29 cellular contexts compared by ENCODE assay signal in the genomic region with DNA sequence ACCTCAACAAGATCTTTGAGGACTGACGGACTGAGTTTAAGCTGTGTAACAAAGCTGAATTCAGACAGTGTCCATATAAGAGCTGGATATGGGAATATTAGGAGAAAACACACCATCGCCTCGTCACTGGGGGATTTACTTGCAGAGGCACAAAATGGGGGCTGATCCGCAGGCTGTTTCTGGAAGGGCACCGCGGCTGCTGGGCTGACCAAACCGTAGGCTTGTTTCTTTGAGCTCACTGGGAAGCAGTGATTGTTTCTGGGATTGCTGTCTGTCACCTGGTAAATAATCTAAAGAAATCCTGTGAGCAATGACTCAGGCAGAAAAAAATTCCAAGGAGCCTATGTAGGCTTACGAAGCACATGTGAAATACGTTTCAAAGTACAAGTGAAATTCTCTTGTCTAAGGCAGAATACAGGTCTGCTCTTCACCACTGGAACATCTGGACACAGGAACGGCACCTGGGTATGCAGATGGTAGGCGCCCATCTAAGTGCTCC.
"Had no signal": no experiment of that assay in that cellular context is flagged by ENCODE, and none has a peak within 500 bp of the region (broad histone marks: within the 10 kb centered on the region; RNA-seq: fewer than 3 reads in every experiment).

No MANE protein-coding gene starts in this region.

- H3K4me3 Mint-ChIP-seq: activated CD8-positive, alpha-beta T cell treated with anti-CD3 and anti-CD28 coated beads, Interleukin-2, amount 10 ng/mL, durations not matched to agents 7 days and 5 days; activated naive CD8-positive, alpha-beta T cell; brain; natural killer cell treated with Interleukin-12 subunit alpha and Interleukin-12 subunit beta and Interleukin-15 and Interleukin-18, amount 100 ng/mL, for 72 hours; stimulated activated effector memory CD8-positive, alpha-beta T cell treated with anti-CD3 and anti-CD28 coated beads, Interleukin-12 subunit alpha, Interleukin-12 subunit beta, amount 100 ng/mL, for 72 hours; stimulated activated naive CD8-positive, alpha-beta T cell treated with anti-CD3 and anti-CD28 coated beads, Interleukin-15, Interleukin-2, amounts not matched to agents 100 ng/mL and 50 ng/mL, for 24 hours; T-helper 1 cell treated with Interleukin-12 subunit alpha and Interleukin-12 subunit beta and Interleukin-4 antibody, amounts not matched to agents 30 μg/mL and 1 μg/mL, for 36 hours; WTC11 had no signal

- H3K36me3 Mint-ChIP-seq: natural killer cell treated with Interleukin-12 subunit alpha and Interleukin-12 subunit beta and Interleukin-15 and Interleukin-18, amount 100 ng/mL, for 72 hours; stimulated activated effector memory CD8-positive, alpha-beta T cell treated with anti-CD3 and anti-CD28 coated beads, Interleukin-12 subunit alpha, Interleukin-12 subunit beta, amount 100 ng/mL, for 72 hours had no signal

- H3K27me3 ChIP-seq: gastrocnemius medialis, left lung, neutrophil, ovary, tibial artery, upper lobe of right lung had no signal

- H3K9me3 ChIP-seq: gastrocnemius medialis, left lung, lower lobe of right lung, mucosa of descending colon, neutrophil, ovary, tibial artery, upper lobe of right lung had no signal

- H3K4me1 Mint-ChIP-seq: stimulated activated effector memory CD8-positive, alpha-beta T cell treated with anti-CD3 and anti-CD28 coated beads, Interleukin-12 subunit alpha, Interleukin-12 subunit beta, amount 100 ng/mL, for 72 hours; WTC11 had no signal

- H3K4me1 ChIP-seq: gastrocnemius medialis, lower lobe of right lung, tibial artery, upper lobe of right lung had no signal

- H3K36me3 ChIP-seq: ovary had no signal

- H3K27ac ChIP-seq: gastrocnemius medialis, left lung, lower lobe of right lung, neutrophil, ovary, SK-N-MC, skin epidermis, tibial artery, upper lobe of right lung had no signal

- H3K27me3 Mint-ChIP-seq: progenitor cell of endocrine pancreas; stimulated activated naive CD8-positive, alpha-beta T cell treated with anti-CD3 and anti-CD28 coated beads, Interleukin-15, Interleukin-2, amounts not matched to agents 100 ng/mL and 50 ng/mL, for 24 hours had no signal

- ATAC-seq: activated CD8-positive, alpha-beta T cell treated with anti-CD3 and anti-CD28 coated beads, Interleukin-2, amount 10 ng/mL, durations not matched to agents 7 days and 5 days; gastrocnemius medialis; left lung; lower lobe of right lung; mucosa of descending colon; natural killer cell treated with Interleukin-12 subunit alpha and Interleukin-12 subunit beta and Interleukin-15 and Interleukin-18, amount 100 ng/mL, for 72 hours; sciatic nerve; stimulated activated effector memory CD8-positive, alpha-beta T cell treated with anti-CD3 and anti-CD28 coated beads, Interleukin-12 subunit alpha, Interleukin-12 subunit beta, amount 100 ng/mL, for 72 hours; upper lobe of right lung; WTC11 had no signal

- DNase-seq: activated CD8-positive, alpha-beta T cell treated with anti-CD3 and anti-CD28 coated beads, Interleukin-2, amount 10 ng/mL, durations not matched to agents 7 days and 5 days; activated effector memory CD4-positive, alpha-beta T cell treated with Interleukin-2 at 50 U/mL for 16 hours; activated naive CD4-positive, alpha-beta T cell treated with Interleukin-2 at 50 U/mL for 16 hours; aorta; central memory CD4-positive, alpha-beta T cell; gastrocnemius medialis; hippocampal formation; left lung; lower lobe of right lung; mesenchymal stem cell; mucosa of descending colon; ovary; stimulated activated CD4-positive, alpha-beta T cell treated with anti-CD3 and anti-CD28 coated beads, Interleukin-12 subunit alpha, Interleukin-12 subunit beta, amount 100 ng/mL, for 4 hours; stimulated activated CD4-positive, alpha-beta T cell treated with anti-CD3 and anti-CD28 coated beads, Interleukin-4, amount 100 ng/mL, for 24 hours; T1000; tibial artery; upper lobe of right lung had no signal

- H3K4me3 ChIP-seq: gastrocnemius medialis, left lung, lower lobe of right lung, mucosa of descending colon, ovary, SK-N-MC, skin epidermis, tibial artery, upper lobe of right lung had no signal

- H3K27ac Mint-ChIP-seq: activated CD8-positive, alpha-beta T cell treated with anti-CD3 and anti-CD28 coated beads, Interleukin-2, amount 10 ng/mL, durations not matched to agents 7 days and 5 days; activated naive CD8-positive, alpha-beta T cell; natural killer cell treated with Interleukin-12 subunit alpha and Interleukin-12 subunit beta and Interleukin-15 and Interleukin-18, amount 100 ng/mL, for 72 hours; progenitor cell of endocrine pancreas; stimulated activated effector memory CD8-positive, alpha-beta T cell treated with anti-CD3 and anti-CD28 coated beads, Interleukin-12 subunit alpha, Interleukin-12 subunit beta, amount 100 ng/mL, for 72 hours; stimulated activated naive CD8-positive, alpha-beta T cell treated with anti-CD3 and anti-CD28 coated beads, Interleukin-15, Interleukin-2, amounts not matched to agents 100 ng/mL and 50 ng/mL, for 24 hours; T-helper 1 cell treated with Interleukin-12 subunit alpha and Interleukin-12 subunit beta and Interleukin-4 antibody, amounts not matched to agents 30 μg/mL and 1 μg/mL, for 36 hours; WTC11 had no signal

- H3K9me3 Mint-ChIP-seq: natural killer cell treated with Interleukin-12 subunit alpha and Interleukin-12 subunit beta and Interleukin-15 and Interleukin-18, amount 100 ng/mL, for 72 hours; stimulated activated effector memory CD8-positive, alpha-beta T cell treated with anti-CD3 and anti-CD28 coated beads, Interleukin-12 subunit alpha, Interleukin-12 subunit beta, amount 100 ng/mL, for 72 hours; stimulated activated naive CD8-positive, alpha-beta T cell treated with anti-CD3 and anti-CD28 coated beads, Interleukin-15, Interleukin-2, amounts not matched to agents 100 ng/mL and 50 ng/mL, for 24 hours; T-helper 1 cell treated with Interleukin-12 subunit alpha and Interleukin-12 subunit beta and Interleukin-4 antibody, amounts not matched to agents 30 μg/mL and 1 μg/mL, for 36 hours; WTC11 had no signal
